In genomic region chr17:1274243-1274608, GRCh38 we compare ENCODE assay signal across 31 cellular contexts. TPM values are rescaled to one million over a fixed set of nuclear protein-coding genes. Genes with fewer than 3 reads are reported as not detected.
"Had no signal": no experiment of that assay in that cellular context is flagged by ENCODE, and none has a peak within 500 bp of the region (broad histone marks: within the 10 kb centered on the region; RNA-seq: fewer than 3 reads in every experiment).

No MANE protein-coding gene starts in this region.

- H3K27ac Mint-ChIP-seq: dendritic cell treated with granulocyte-macrophage colony-stimulating factor and Interleukin-4, amounts not matched to agents 40 ng/mL and 50 ng/mL, for 4 days; endodermal cell; stimulated activated naive B cell treated with anti-CD40 and anti-IgM and Interleukin-4, amounts not matched to agents 10 μg/mL and 1 μg/mL and 100 μg/mL, for 72 hours; stimulated activated naive CD8-positive, alpha-beta T cell treated with anti-CD3 and anti-CD28 coated beads, Interleukin-15, Interleukin-2, amounts not matched to agents 100 ng/mL and 50 ng/mL, for 24 hours had no signal

- H3K36me3 ChIP-seq: colonic mucosa, gastrocnemius medialis, lower lobe of right lung, ovary, spleen, suprapubic skin, thyroid gland, vagina had no signal

- H3K27me3 ChIP-seq: ovary, thyroid gland, vagina had no signal

- H3K4me3 Mint-ChIP-seq: dendritic cell treated with granulocyte-macrophage colony-stimulating factor and Interleukin-4, amounts not matched to agents 40 ng/mL and 50 ng/mL, for 4 days; endodermal cell; natural killer cell; stimulated activated naive B cell treated with anti-CD40 and anti-IgM and Interleukin-4, amounts not matched to agents 10 μg/mL and 1 μg/mL and 100 μg/mL, for 72 hours; stimulated activated naive CD8-positive, alpha-beta T cell treated with anti-CD3 and anti-CD28 coated beads, Interleukin-15, Interleukin-2, amounts not matched to agents 100 ng/mL and 50 ng/mL, for 24 hours had no signal

- H3K9me3 ChIP-seq: colonic mucosa, gastrocnemius medialis, lower lobe of right lung, ovary, psoas muscle, spleen, suprapubic skin, thyroid gland, vagina had no signal

- H3K9me3 Mint-ChIP-seq: dendritic cell treated with granulocyte-macrophage colony-stimulating factor and Interleukin-4, amounts not matched to agents 40 ng/mL and 50 ng/mL, for 4 days; endodermal cell; natural killer cell; stimulated activated naive B cell treated with anti-CD40 and anti-IgM and Interleukin-4, amounts not matched to agents 10 μg/mL and 1 μg/mL and 100 μg/mL, for 72 hours; stimulated activated naive CD8-positive, alpha-beta T cell treated with anti-CD3 and anti-CD28 coated beads, Interleukin-15, Interleukin-2, amounts not matched to agents 100 ng/mL and 50 ng/mL, for 24 hours had no signal

- H3K4me1 ChIP-seq: gastrocnemius medialis, psoas muscle had no signal

- H3K4me3 ChIP-seq: colonic mucosa, gastrocnemius medialis, lower lobe of right lung, ovary, psoas muscle, skin epidermis, spleen, suprapubic skin, thyroid gland, vagina had no signal

- FAIRE-seq: keratinocyte had no signal

- H3K36me3 Mint-ChIP-seq: natural killer cell; stimulated activated naive B cell treated with anti-CD40 and anti-IgM and Interleukin-4, amounts not matched to agents 10 μg/mL and 1 μg/mL and 100 μg/mL, for 72 hours had no signal

- ATAC-seq: esophagus mucosa; gastrocnemius medialis; left ventricle myocardium superior; lower lobe of right lung; natural killer cell; psoas muscle; right cardiac atrium; stimulated activated naive B cell treated with anti-CD40 and anti-IgM and Interleukin-4, amounts not matched to agents 10 μg/mL and 1 μg/mL and 100 μg/mL, for 72 hours had no signal

- H3K27ac ChIP-seq: colonic mucosa, epithelial cell of prostate, gastrocnemius medialis, lower lobe of right lung, ovary, psoas muscle, skin epidermis, spleen, suprapubic skin, thyroid gland, vagina had no signal

- DNase-seq: colonic mucosa; effector CD8-positive, alpha-beta T cell; endodermal cell; foreskin fibroblast; gastrocnemius medialis; head of caudate nucleus; left ventricle myocardium superior; lower lobe of right lung; natural killer cell; ovary; posterior cingulate gyrus; psoas muscle; spleen; stimulated activated CD4-positive, alpha-beta T cell treated with anti-CD3 and anti-CD28 coated beads, Interleukin-2, amount 100 ng/mL, for 48 hours; stimulated activated naive B cell treated with anti-CD40 and anti-IgM and Interleukin-4, amounts not matched to agents 10 μg/mL and 1 μg/mL and 100 μg/mL, for 72 hours; thyroid gland; trophoblast cell had no signal

RNA-seq across cellular contexts. Expression of gene BHLHA9, which starts 4.0 kb away (rescaled TPM):
- total RNA-seq: colonic mucosa, esophagus mucosa, gastrocnemius medialis, glomerular endothelial cell, left ventricle myocardium superior, lower lobe of right lung, mononuclear cell, natural killer cell, ovary, psoas muscle, renal cortical epithelial cell, right cardiac atrium, spleen, suprapubic skin, thyroid gland, ureter, vagina had no signal
- polyA plus RNA-seq: keratinocyte, neural cell, ovary, psoas muscle, right cardiac atrium, spleen had no signal

RNA-seq across cellular contexts. Expression of gene TRARG1, which starts 5.2 kb away (rescaled TPM):
- total RNA-seq: endodermal cell, esophagus mucosa, glomerular endothelial cell, lower lobe of right lung, mononuclear cell, renal cortical epithelial cell, spleen, ureter had no signal
- polyA plus RNA-seq: keratinocyte, neural cell had no signal
